ENCODE assay signal across 20 cellular contexts in the genomic region with DNA sequence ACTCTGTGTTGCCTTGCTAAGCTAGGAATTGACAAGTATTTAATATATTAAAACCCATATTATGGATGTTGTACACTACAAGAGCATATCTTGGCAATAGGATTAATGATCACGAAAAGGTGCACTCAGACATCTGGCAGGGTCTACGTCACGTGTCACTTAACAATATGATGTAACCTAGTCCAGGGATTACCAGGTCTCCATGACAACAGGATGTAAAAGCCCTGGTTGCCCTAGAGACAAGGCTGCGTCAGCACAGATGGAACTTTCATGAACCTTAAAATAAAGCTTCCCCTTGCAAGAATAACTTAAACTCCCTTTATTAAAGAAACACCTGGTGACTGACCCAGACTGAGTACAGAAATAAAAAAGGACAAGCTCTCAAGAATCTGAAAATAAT.
DNase-seq lines count a peak whose midpoint lies in the region; ATAC-seq, FAIRE-seq and TF ChIP-seq lines count a peak whose summit lies in the region.
"Had no signal": no experiment of that assay in that cellular context is flagged by ENCODE, and none has a peak within 500 bp of the region (broad histone marks: within the 10 kb centered on the region; RNA-seq: fewer than 3 reads in every experiment).

No MANE protein-coding gene starts in this region.

- H3K4me2 ChIP-seq in HepG2 (ENCODE audit: low read depth, low read length) (no peak overlapping the region), GM23248 (ENCODE audit: unreplicated experiment) (no peak overlapping the region)
- H3K4me2 ChIP-seq: BLaER1 had no signal

- H3K9me2 ChIP-seq in GM23248 (ENCODE audit: insufficient read depth): no peaks in the 10 kb centered on the region

- H3K79me2 ChIP-seq in HepG2 (ENCODE audit: insufficient read depth, low read length) (no peaks in the 10 kb centered on the region), GM23248 (ENCODE audit: insufficient read depth) (no peaks in the 10 kb centered on the region)

- BruUV-seq in HepG2 (replicated peaks; lab: Mats Ljungman, UMichigan): no TSS peak

- no peaks in the 10 kb centered on the region for H3F3A ChIP-seq in GM23248 (ENCODE audit: insufficient read depth)

- TF ChIP-seq POLR2A in HepG2 (IDR thresholded peaks at IDR 0.05; ENCODE audit: insufficient read depth in 1 of 2, low read depth in 2 of 2, low read length in 2 of 2): no peak
- no peak for TF ChIP-seq POLR2A in right lobe of liver (IDR thresholded peaks at IDR 0.05)

- H4K20me1 ChIP-seq in HepG2 (ENCODE audit: insufficient read depth, low read length) (no peaks in the 10 kb centered on the region), GM23248 (ENCODE audit: insufficient read depth) (no peaks in the 10 kb centered on the region)
- H4K20me1 ChIP-seq: BLaER1 had no signal

- TF ChIP-seq CTCF in HepG2 (CRISPR knock-in tag; IDR thresholded peaks at IDR 0.05): no peak
- TF ChIP-seq CTCF in right lobe of liver (IDR thresholded peaks at IDR 0.05): no peak
- no peak for TF ChIP-seq CTCF in WERI-Rb-1 (IDR thresholded peaks at IDR 0.05; ENCODE audit: low read depth, low read length)

- ATAC-seq in HepG2: no peak
- ATAC-seq in right lobe of liver: no peak
- ATAC-seq: foreskin keratinocyte, HCT116 had no signal

- H3K4me3 ChIP-seq in HepG2 (replicated peaks in 1 of 3; ENCODE audit: insufficient read depth in 1 of 3, low read depth in 2 of 3, low read length in 3 of 3) (no peak overlapping the region), right lobe of liver (no peak overlapping the region), WERI-Rb-1 (ENCODE audit: low read depth, low read length) (no peak overlapping the region), GM23248 (no peak overlapping the region)
- H3K4me3 ChIP-seq: BLaER1, cardiac muscle cell, dorsolateral prefrontal cortex, ovary had no signal

- WGBS in HepG2 (ENCODE audit: low lambda C conversion rate): 30% methylated on average over 2 of the region's 4 CpGs
- 44% methylated on average over 4 of the region's 4 CpGs for WGBS in right lobe of liver (ENCODE audit: insufficient coverage, low coverage, low lambda C conversion rate, missing lambda C conversion rate)
- WGBS in GM23248 (ENCODE audit: low coverage in 1 of 2, low lambda C conversion rate in 2 of 2, missing lambda C conversion rate in 2 of 2), 2 experiments: 13 to 16% methylated on average over 4 of the region's 4 CpGs

- peaks cover 65% of the 10 kb centered on the region for H3K9me3 ChIP-seq in HepG2 (ENCODE audit: low read length)
- no peaks in the 10 kb centered on the region for H3K9me3 ChIP-seq in right lobe of liver
- peaks cover 3% of the 10 kb centered on the region for H3K9me3 ChIP-seq in WERI-Rb-1 (ENCODE audit: severe bottlenecking)
- H3K9me3 ChIP-seq in GM23248 (ENCODE audit: low read depth): no peaks in the 10 kb centered on the region
- H3K9me3 ChIP-seq: BLaER1, ovary had no signal

- POLR2A ChIA-PET in HepG2 (lab: Yijun Ruan, JAX): no interaction called here

- H3K27ac ChIP-seq in HepG2 (ENCODE audit: extremely low read length, insufficient read depth, low read length) (no peak overlapping the region), right lobe of liver (no peak overlapping the region), WERI-Rb-1 (peak overlapping the region; percentile 11), GM23248 (no peak overlapping the region)
- H3K27ac ChIP-seq: BLaER1, cardiac muscle cell, dorsolateral prefrontal cortex, epithelial cell of prostate, foreskin keratinocyte, ovary had no signal

- H3K36me3 ChIP-seq in HepG2 (replicated peaks in 1 of 2; ENCODE audit: control insufficient read depth in 1 of 2, insufficient read depth in 2 of 2, low read length in 2 of 2): no peaks in the 10 kb centered on the region
- no peaks in the 10 kb centered on the region for H3K36me3 ChIP-seq in right lobe of liver
- H3K36me3 ChIP-seq in WERI-Rb-1: no peaks in the 10 kb centered on the region
- no peaks in the 10 kb centered on the region for H3K36me3 ChIP-seq in GM23248 (ENCODE audit: low read depth)
- H3K36me3 ChIP-seq: BLaER1, cardiac muscle cell, ovary had no signal

- in situ Hi-C loops in HepG2 (cut with HindIII; ENCODE audit: extremely low pct_ligation_motif_present, low pct_unique_long_range_greater_than_20kb) (no loop called here), GM23248 (cut with MboI) (no loop called here)

- H3K4me1 ChIP-seq in HepG2 (ENCODE audit: insufficient read depth, low read length) (no peaks in the 10 kb centered on the region), right lobe of liver (no peaks in the 10 kb centered on the region), GM23248 (ENCODE audit: insufficient read depth) (no peaks in the 10 kb centered on the region)
- H3K4me1 ChIP-seq: foreskin keratinocyte had no signal

- DNase-seq in HepG2 (ENCODE audit: low spot score) (no peak), right lobe of liver (no peak), NCI-H524 (lab: John Stamatoyannopoulos, UW) (peak; percentile 98 to 100), WERI-Rb-1 (peak; percentile 68), MV-4-11 (lab: John Stamatoyannopoulos, UW) (no peak), cerebellar cortex (ENCODE audit: low spot score) (no peak), GM23248 (no peak)
- DNase-seq in stimulated activated CD4-positive, alpha-beta T cell treated with anti-CD3 and anti-CD28 coated beads, Interleukin-1b, Interleukin-23, amount 100 ng/mL, for 48 hours: no peak
- DNase-seq: amygdala, dorsolateral prefrontal cortex, foreskin keratinocyte, mammary epithelial cell, NCI-H1048, ovary, Right ventricle myocardium superior had no signal

- no peaks in the 10 kb centered on the region for H3K27me3 ChIP-seq in HepG2 (ENCODE audit: control insufficient read depth in 1 of 2, insufficient read depth in 2 of 2, low read length in 2 of 2)
- no peaks in the 10 kb centered on the region for H3K27me3 ChIP-seq in right lobe of liver
- no peaks in the 10 kb centered on the region for H3K27me3 ChIP-seq in WERI-Rb-1 (ENCODE audit: insufficient read depth, low read depth, severe bottlenecking)
- H3K27me3 ChIP-seq in GM23248 (replicated peaks; ENCODE audit: insufficient read depth): no peaks in the 10 kb centered on the region
- H3K27me3 ChIP-seq: BLaER1, cardiac muscle cell, dorsolateral prefrontal cortex, foreskin keratinocyte, ovary had no signal

- TF ChIP-seq EP300 in HepG2 (IDR thresholded peaks at IDR 0.05; ENCODE audit: low read depth in 2 of 2, low read length in 2 of 2) (no peak), HepG2 (CRISPR knock-in tag; IDR thresholded peaks at IDR 0.05; ENCODE audit: borderline replicate concordance) (no peak)

- no peak for FAIRE-seq in HepG2 (lab: Jason Lieb, UNC)
- FAIRE-seq: GM12891 had no signal

- H3K9ac ChIP-seq in HepG2 (ENCODE audit: insufficient read depth, low read depth, low read length) (no peak overlapping the region), GM23248 (no peak overlapping the region)
- H3K9ac ChIP-seq: BLaER1 had no signal

- H2AFZ ChIP-seq in HepG2 (ENCODE audit: low read length) (no peak overlapping the region), GM23248 (no peak overlapping the region)

- CTCF ChIA-PET in HepG2 (lab: Yijun Ruan, JAX; ENCODE audit: low intra/inter-chr PET ratio, low total read pairs): no interaction called here

- TF ChIP-seq RAD21 in HepG2 (CRISPR knock-in tag; IDR thresholded peaks at IDR 0.05): no peak

- intact Hi-C loops in HepG2 (cut with micrococcal nuclease; ENCODE audit: unreplicated experiment) (no loop called here), right lobe of liver (cut with DNase I) (no loop called here)

TF ChIP-seq in HepG2, 621 proteins besides CTCF, POLR2A, EP300 and RAD21:
- TF ChIP-seq, protein P1, sequence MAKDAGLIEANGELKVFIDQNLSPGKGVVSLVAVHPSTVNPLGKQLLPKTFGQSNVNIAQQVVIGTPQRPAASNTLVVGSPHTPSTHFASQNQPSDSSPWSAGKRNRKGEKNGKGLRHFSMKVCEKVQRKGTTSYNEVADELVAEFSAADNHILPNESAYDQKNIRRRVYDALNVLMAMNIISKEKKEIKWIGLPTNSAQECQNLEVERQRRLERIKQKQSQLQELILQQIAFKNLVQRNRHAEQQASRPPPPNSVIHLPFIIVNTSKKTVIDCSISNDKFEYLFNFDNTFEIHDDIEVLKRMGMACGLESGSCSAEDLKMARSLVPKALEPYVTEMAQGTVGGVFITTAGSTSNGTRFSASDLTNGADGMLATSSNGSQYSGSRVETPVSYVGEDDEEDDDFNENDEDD (CRISPR knock-in tag; IDR thresholded peaks at IDR 0.05; ENCODE audit: borderline replicate concordance): no peak
- TF ChIP-seq CREB1 (IDR thresholded peaks at IDR 0.05): 0 out of 2 replicates have a peak, but pooled peaks have one; percentile 22
- TF ChIP-seq CREB1 (CRISPR knock-in tag; IDR thresholded peaks at IDR 0.05): no peak

Comparison
In these comparisons a context has a peak if more than half of its experiments do, and no peak if none do; other contexts are left out.
1. DNase-seq: peak in NCI-H524 (2 of 2) and WERI-Rb-1 (single experiment); none in HepG2 (single experiment), right lobe of liver (0 of 3), MV-4-11 (single experiment), cerebellar cortex (single experiment), GM23248 (single experiment) and stimulated activated CD4-positive, alpha-beta T cell treated with anti-CD3 and anti-CD28 coated beads, Interleukin-1b, Interleukin-23, amount 100 ng/mL, for 48 hours (single experiment).